In genomic region chr1:75707191-75707590, GRCh38 we compare ENCODE assay signal across 21 cellular contexts. TPM values are rescaled to one million over a fixed set of nuclear protein-coding genes. Genes with fewer than 3 reads are reported as not detected.
DNase-seq lines count a peak whose midpoint lies in the region; ATAC-seq and TF ChIP-seq lines count a peak whose summit lies in the region.
"Had no signal": no experiment of that assay in that cellular context is flagged by ENCODE, and none has a peak within 500 bp of the region (broad histone marks: within the 10 kb centered on the region; RNA-seq: fewer than 3 reads in every experiment).

No MANE protein-coding gene starts in this region.

- no peak overlapping the region for H2AK5ac ChIP-seq in trophoblast cell (ENCODE audit: low read length)

- no CpG with 5 or more reads among the region's 2 CpGs for WGBS in trophoblast cell (ENCODE audit: extremely low coverage, insufficient coverage, insufficient read length)

- no peak overlapping the region for H3K27ac ChIP-seq in trophoblast cell (ENCODE audit: low read depth, low read length)
- no peak overlapping the region for H3K27ac ChIP-seq in vagina
- H3K27ac ChIP-seq: A549, SJCRH30 had no signal

- no peak overlapping the region for H2BK5ac ChIP-seq in trophoblast cell (ENCODE audit: low read depth, low read length, poor library complexity)

- no peak overlapping the region for H4K8ac ChIP-seq in trophoblast cell (ENCODE audit: low read depth, low read length)

- no peaks in the 10 kb centered on the region for H3K79me2 ChIP-seq in trophoblast cell (ENCODE audit: control insufficient read depth, insufficient read depth, low read length, poor library complexity)

- H2BK120ac ChIP-seq in trophoblast cell (ENCODE audit: insufficient read depth, low read length, poor library complexity): no peak overlapping the region

- intact Hi-C loops in vagina (cut with DNase I): no loop called here

- no peak overlapping the region for H2AFZ ChIP-seq in trophoblast cell (ENCODE audit: insufficient read depth, low read length, poor library complexity)

- H3K4me1 ChIP-seq in trophoblast cell (ENCODE audit: control insufficient read depth in 1 of 2, insufficient read depth in 2 of 2, low read length in 2 of 2) (no peaks in the 10 kb centered on the region), vagina (no peaks in the 10 kb centered on the region)
- H3K4me1 ChIP-seq: A549, Caco-2 had no signal

- H3K14ac ChIP-seq in trophoblast cell (ENCODE audit: low read length): no peak overlapping the region

- H3K23ac ChIP-seq in trophoblast cell (ENCODE audit: low read length): no peak overlapping the region

- H2BK12ac ChIP-seq in trophoblast cell (ENCODE audit: low read length): no peak overlapping the region

- TF ChIP-seq CTCF in vagina (IDR thresholded peaks at IDR 0.05): no peak

- ATAC-seq in GM18907 (IDR thresholded peaks at IDR 0.05; ENCODE audit: unreplicated experiment): no peak
- ATAC-seq: A549 had no signal

- no peak overlapping the region for H3K4me2 ChIP-seq in trophoblast cell (ENCODE audit: low read length)
- H3K4me2 ChIP-seq: A549 had no signal

- H3K36me3 ChIP-seq in trophoblast cell (ENCODE audit: control insufficient read depth in 1 of 2, insufficient read depth in 2 of 2, low read length in 2 of 2) (no peaks in the 10 kb centered on the region), vagina (no peaks in the 10 kb centered on the region)
- H3K36me3 ChIP-seq: SJCRH30 had no signal

- H4K12ac ChIP-seq in trophoblast cell (ENCODE audit: low read depth, low read length): no peak overlapping the region

- no peak overlapping the region for H3K4ac ChIP-seq in trophoblast cell (ENCODE audit: low read depth, low read length)

- DNase-seq in NCI-H748 (lab: John Stamatoyannopoulos, UW; ENCODE audit: unreplicated experiment): peak; percentile 65
- no peak for DNase-seq in NCI-H748 treated with DMSO at 0.1 percent for 48 hours (lab: John Stamatoyannopoulos, UW)
- DNase-seq in HT-29 (ENCODE audit: low spot score): peak; percentile 26
- peak; percentile 8 for DNase-seq in amniotic epithelial cell (ENCODE audit: low read depth)
- peak; percentile 58 to 80 for DNase-seq in trophoblast cell
- no peak for DNase-seq in activated CD4-positive, alpha-beta T cell treated with anti-CD3 and anti-CD28 coated beads, Interleukin-2, amount 50 U/mL, for 1 hour
- DNase-seq in vagina (ENCODE audit: extremely low spot score in 2 of 2): no peak
- DNase-seq: DMS79 treated with DMSO at 0.1 percent for 48 hours, GDM1, HFFc6, KBM-7, MM.1S, NCI-H1436 treated with DMSO at 0.1 percent for 48 hours, NCI-H2081, NCI-H226, NCI-H774, SW 1271 had no signal

- no peak overlapping the region for H3K18ac ChIP-seq in trophoblast cell (ENCODE audit: low read length)

- H4K91ac ChIP-seq in trophoblast cell (ENCODE audit: low read depth, low read length): no peak overlapping the region

- H3K79me1 ChIP-seq in trophoblast cell (ENCODE audit: low read length): no peaks in the 10 kb centered on the region

- H3K27me3 ChIP-seq in trophoblast cell (ENCODE audit: insufficient read depth, low read length) (no peaks in the 10 kb centered on the region), vagina (no peaks in the 10 kb centered on the region)
- H3K27me3 ChIP-seq: SJCRH30 had no signal

- H3K4me3 ChIP-seq in trophoblast cell (ENCODE audit: low read depth, low read length): no peak overlapping the region
- H3K4me3 ChIP-seq in vagina: no peak overlapping the region
- H3K4me3 ChIP-seq: A549, SJCRH30 had no signal

- H3K9ac ChIP-seq in trophoblast cell (ENCODE audit: low read length): no peak overlapping the region

- TF ChIP-seq POLR2A in vagina (IDR thresholded peaks at IDR 0.05): no peak

- H3K9me3 ChIP-seq in trophoblast cell (ENCODE audit: insufficient read depth, low read depth, low read length) (no peaks in the 10 kb centered on the region), vagina (no peaks in the 10 kb centered on the region)
- H3K9me3 ChIP-seq: Caco-2, SJCRH30 had no signal

RNA-seq across cellular contexts. Expression of gene ACADM, which starts 17.3 kb away (rescaled TPM):
- total RNA-seq in HT-29 (2014; rRNA removed; shearing (Covaris generic)): 20.3 and 20.6 TPM in 2 replicates
- 16.3 and 17.9 TPM in 2 replicates for polyA plus RNA-seq in trophoblast cell (2013)
- total RNA-seq in vagina: 30.2 TPM

Comparison
In these comparisons a context has a peak if more than half of its experiments do, and no peak if none do; other contexts are left out.
1. DNase-seq: peak in NCI-H748 (single experiment), HT-29 (single experiment), amniotic epithelial cell (single experiment) and trophoblast cell (2 of 2); none in NCI-H748 treated with DMSO at 0.1 percent for 48 hours (single experiment), activated CD4-positive, alpha-beta T cell treated with anti-CD3 and anti-CD28 coated beads, Interleukin-2, amount 50 U/mL, for 1 hour (single experiment) and vagina (0 of 2).